13 cellular contexts compared by ENCODE assay signal in the genomic region with DNA sequence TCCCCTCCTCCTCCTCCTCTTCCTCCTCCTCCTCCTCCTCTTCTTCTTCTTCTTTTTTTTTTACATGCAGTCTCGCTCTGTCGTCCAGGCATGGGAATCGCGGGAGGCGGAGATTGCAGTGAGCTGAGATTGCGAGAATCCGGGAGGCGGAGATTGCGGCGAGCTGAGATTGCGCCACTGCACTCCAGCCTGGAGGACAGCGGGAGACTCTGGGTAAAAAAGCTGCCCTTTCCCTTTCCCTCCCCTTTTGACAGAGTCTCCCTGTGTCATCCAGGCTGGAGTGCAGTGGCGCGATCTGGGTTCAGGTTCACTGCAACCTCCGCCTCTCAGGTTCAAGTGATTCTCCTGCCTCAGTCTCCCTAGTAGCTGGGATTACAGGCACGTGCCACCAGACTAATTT.
"Had no signal": no experiment of that assay in that cellular context is flagged by ENCODE, and none has a peak within 500 bp of the region (broad histone marks: within the 10 kb centered on the region; RNA-seq: fewer than 3 reads in every experiment).

No MANE protein-coding gene starts in this region.

- H3K9me3 ChIP-seq: lower lobe of right lung, neutrophil had no signal

- ATAC-seq: lower lobe of right lung had no signal

- DNase-seq: activated CD4-positive, alpha-beta memory T cell treated with anti-CD3 and anti-CD28 coated beads, Interleukin-2, amount 10 ng/mL, durations not matched to agents 7 days and 5 days; activated naive CD4-positive, alpha-beta T cell treated with anti-CD3 and anti-CD28 coated beads for 36 hours; caudate nucleus; cortex of kidney; effector memory CD4-positive, alpha-beta T cell; erythroblast; lower lobe of right lung; naive B cell; retina; stimulated activated CD4-positive, alpha-beta T cell treated with anti-CD3 and anti-CD28 coated beads, Interleukin-15, amount 100 ng/mL, for 24 hours; stimulated activated CD4-positive, alpha-beta T cell treated with anti-CD3 and anti-CD28 coated beads, Interleukin-4, amount 100 ng/mL, for 24 hours had no signal

- H3K27me3 ChIP-seq: neutrophil had no signal

- H3K4me3 Mint-ChIP-seq: activated CD4-positive, alpha-beta memory T cell treated with anti-CD3 and anti-CD28 coated beads, Interleukin-2, amount 10 ng/mL, durations not matched to agents 7 days and 5 days; activated naive CD4-positive, alpha-beta T cell treated with anti-CD3 and anti-CD28 coated beads for 36 hours; naive B cell; stimulated activated naive CD8-positive, alpha-beta T cell treated with anti-CD3 and anti-CD28 coated beads, Interleukin-15, Interleukin-2, amounts not matched to agents 100 ng/mL and 50 ng/mL, for 24 hours had no signal

- H3K27me3 Mint-ChIP-seq: activated CD4-positive, alpha-beta memory T cell treated with anti-CD3 and anti-CD28 coated beads, Interleukin-2, amount 10 ng/mL, durations not matched to agents 7 days and 5 days; naive B cell; stimulated activated naive CD8-positive, alpha-beta T cell treated with anti-CD3 and anti-CD28 coated beads, Interleukin-15, Interleukin-2, amounts not matched to agents 100 ng/mL and 50 ng/mL, for 24 hours had no signal

- H3K36me3 Mint-ChIP-seq: naive B cell had no signal

- H3K36me3 ChIP-seq: lower lobe of right lung, neutrophil had no signal

- H3K27ac ChIP-seq: lower lobe of right lung, neutrophil had no signal

- H3K4me1 ChIP-seq: lower lobe of right lung had no signal

- H3K4me1 Mint-ChIP-seq: activated CD4-positive, alpha-beta memory T cell treated with anti-CD3 and anti-CD28 coated beads, Interleukin-2, amount 10 ng/mL, durations not matched to agents 7 days and 5 days; naive B cell had no signal

- H3K9me3 Mint-ChIP-seq: activated CD4-positive, alpha-beta memory T cell treated with anti-CD3 and anti-CD28 coated beads, Interleukin-2, amount 10 ng/mL, durations not matched to agents 7 days and 5 days; activated naive CD4-positive, alpha-beta T cell treated with anti-CD3 and anti-CD28 coated beads for 36 hours had no signal

- H3K27ac Mint-ChIP-seq: activated CD4-positive, alpha-beta memory T cell treated with anti-CD3 and anti-CD28 coated beads, Interleukin-2, amount 10 ng/mL, durations not matched to agents 7 days and 5 days; activated naive CD4-positive, alpha-beta T cell treated with anti-CD3 and anti-CD28 coated beads for 36 hours; naive B cell; stimulated activated naive CD8-positive, alpha-beta T cell treated with anti-CD3 and anti-CD28 coated beads, Interleukin-15, Interleukin-2, amounts not matched to agents 100 ng/mL and 50 ng/mL, for 24 hours had no signal

- H3K4me3 ChIP-seq: lower lobe of right lung had no signal
